In the genomic region with DNA sequence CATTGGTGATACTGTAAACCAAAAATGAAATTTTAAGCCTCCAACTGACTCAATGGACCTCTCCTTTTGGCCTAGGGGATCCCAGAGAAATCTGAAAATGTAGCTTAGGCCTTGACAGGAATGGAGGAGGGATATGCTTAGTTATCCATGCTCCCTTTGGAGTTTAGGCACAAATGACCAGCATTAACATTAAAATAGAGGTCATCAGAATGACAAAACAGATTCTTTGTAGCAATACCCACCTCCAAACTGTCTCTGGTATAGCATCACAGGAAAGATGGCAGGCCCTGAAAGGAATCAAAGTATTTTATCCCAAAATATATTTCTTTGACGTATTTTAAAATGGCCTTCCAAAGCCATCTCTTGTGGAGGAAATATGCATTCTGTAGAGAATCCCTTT, we compare ENCODE assay signal across 18 cellular contexts. TPM values are rescaled to one million over a fixed set of nuclear protein-coding genes. Genes with fewer than 3 reads are reported as not detected.
DNase-seq lines count a peak whose midpoint lies in the region; ATAC-seq and TF ChIP-seq lines count a peak whose summit lies in the region.
"Had no signal": no experiment of that assay in that cellular context is flagged by ENCODE, and none has a peak within 500 bp of the region (broad histone marks: within the 10 kb centered on the region; RNA-seq: fewer than 3 reads in every experiment).

No MANE protein-coding gene starts in this region.

- H3K18ac ChIP-seq in H9 (ENCODE audit: insufficient read length, low read depth, low read length) = no peak overlapping the region

- peaks cover 37 to 42% of the 10 kb centered on the region in 2 experiments for H3K4me1 Mint-ChIP-seq in H9
- H3K4me1 Mint-ChIP-seq: B cell had no signal

- no peak overlapping the region for H3K23ac ChIP-seq in H9 (ENCODE audit: insufficient read length, low read depth, low read length)

- no peak overlapping the region for H3K4me3 Mint-ChIP-seq in H9
- H3K4me3 Mint-ChIP-seq: B cell; CD4-positive, alpha-beta T cell had no signal

- TF ChIP-seq CTCF in H9 (conservative IDR thresholded peaks at IDR 0.05) (no peak), esophagus squamous epithelium (IDR thresholded peaks at IDR 0.05) (no peak)

- H2BK15ac ChIP-seq in H9 (ENCODE audit: low read depth, low read length) = no peak overlapping the region

- no peak overlapping the region for H2BK12ac ChIP-seq in H9 (ENCODE audit: insufficient read length, low read depth, low read length)

- H4K91ac ChIP-seq in H9 (ENCODE audit: insufficient read length, low read depth, low read length) = no peak overlapping the region

- H3K36me3 Mint-ChIP-seq in H9 (ENCODE audit: insufficient read depth in 1 of 3, low read depth in 3 of 3) = no peaks in the 10 kb centered on the region; a peak in 2 of 7 replicates

- intact Hi-C loops in esophagus squamous epithelium (cut with DNase I) = no loop called here

- no peak overlapping the region for H3K56ac ChIP-seq in H9 (ENCODE audit: insufficient read length, low read depth, low read length)

- H3K4me1 ChIP-seq in H9 (ENCODE audit: insufficient read depth, low read length) (peaks cover 5% of the 10 kb centered on the region; the same call in 1 of the 2 replicates), SJSA1 (replicated peaks) (peaks cover 15% of the 10 kb centered on the region), esophagus squamous epithelium (no peaks in the 10 kb centered on the region)

- no peak overlapping the region for H2AK5ac ChIP-seq in H9 (ENCODE audit: insufficient read length, low read length)

- H3K4me3 ChIP-seq in SJSA1 (no peak overlapping the region), esophagus squamous epithelium (no peak overlapping the region)
- H3K4me3 ChIP-seq: HAP-1 had no signal

- H3K9me3 ChIP-seq in H9 (ENCODE audit: control insufficient read depth, low read depth, low read length) = no peaks in the 10 kb centered on the region
- no peaks in the 10 kb centered on the region for H3K9me3 ChIP-seq in SJSA1 (replicated peaks)
- no peaks in the 10 kb centered on the region for H3K9me3 ChIP-seq in esophagus squamous epithelium
- H3K9me3 ChIP-seq: HAP-1 had no signal

- no CpG with 5 or more reads among the region's 1 CpG for WGBS in H9 (ENCODE audit: extremely low coverage, insufficient read length, low lambda C conversion rate)
- 100% methylated on average over 1 of the region's 1 CpG for WGBS in esophagus squamous epithelium, 2 donors

- H4K5ac ChIP-seq in H9 (ENCODE audit: insufficient read length, low read depth, low read length) = no peak overlapping the region

- no peak overlapping the region for H3K4me2 ChIP-seq in H9 (ENCODE audit: insufficient read depth, insufficient read length, low read length)
- H3K4me2 ChIP-seq: KMS-11 had no signal

- TF ChIP-seq POLR2A in esophagus squamous epithelium (IDR thresholded peaks at IDR 0.05) = no peak

- H3K27ac Mint-ChIP-seq in H9 = peak overlapping the region; percentile 31 to 86 (median 45); a peak in 5 of 7 replicates
- H3K27ac Mint-ChIP-seq: B cell; CD4-positive, alpha-beta T cell had no signal

- H3K36me3 ChIP-seq in SJSA1 (no peaks in the 10 kb centered on the region), esophagus squamous epithelium (no peaks in the 10 kb centered on the region)
- H3K36me3 ChIP-seq: HAP-1 had no signal

- H2BK5ac ChIP-seq in H9 (ENCODE audit: insufficient read length, low read length) = no peak overlapping the region

- H3K27ac ChIP-seq in H9 (ENCODE audit: insufficient read length, low read depth, low read length) (no peak overlapping the region), SJSA1 (peak overlapping the region; percentile 61), esophagus squamous epithelium (no peak overlapping the region)
- H3K27ac ChIP-seq: HL-60, KMS-11 had no signal

- H2BK20ac ChIP-seq in H9 (ENCODE audit: low read depth, low read length, poor library complexity, severe bottlenecking) = no peak overlapping the region

- H3T11ph ChIP-seq in H9 (ENCODE audit: low read length) = no peak overlapping the region

- H2AFZ ChIP-seq in H9 (ENCODE audit: low read length) = no peak overlapping the region

- no peaks in the 10 kb centered on the region for H4K20me1 ChIP-seq in H9 (ENCODE audit: control insufficient read depth, insufficient read depth, insufficient read length)

- H4K8ac ChIP-seq in H9 (replicated peaks; ENCODE audit: insufficient read length, low read depth, low read length) = no peak overlapping the region

- no peaks in the 10 kb centered on the region for H3K23me2 ChIP-seq in H9 (ENCODE audit: insufficient read length, low read depth, low read length, poor library complexity, severe bottlenecking)

- no peaks in the 10 kb centered on the region for H3K27me3 ChIP-seq in H9 (ENCODE audit: insufficient read depth, low read length)
- H3K27me3 ChIP-seq in SJSA1 (replicated peaks) = no peaks in the 10 kb centered on the region
- no peaks in the 10 kb centered on the region for H3K27me3 ChIP-seq in esophagus squamous epithelium

- no peaks in the 10 kb centered on the region for H3K27me3 Mint-ChIP-seq in H9 (ENCODE audit: low read depth)
- H3K27me3 Mint-ChIP-seq: B cell; CD4-positive, alpha-beta T cell had no signal

- H3K9ac ChIP-seq in H9 (ENCODE audit: extremely low read depth, insufficient read length, low read length) = no peak overlapping the region
- H3K9ac ChIP-seq: KMS-11 had no signal

- no peaks in the 10 kb centered on the region for H3K79me1 ChIP-seq in H9 (ENCODE audit: insufficient read depth, low read depth, low read length, poor library complexity, severe bottlenecking)

- no peaks in the 10 kb centered on the region; a peak in 1 of 5 replicates for H3K9me3 Mint-ChIP-seq in H9
- H3K9me3 Mint-ChIP-seq: CD4-positive, alpha-beta T cell had no signal

- DNase-seq in H9 (no peak), SJSA1 (ENCODE audit: low read depth in 1 of 2, low spot score in 2 of 2) (no peak), iPS DF 4.7 (ENCODE audit: extremely low read depth, low spot score) (peak; percentile 53), iPS-NIHi7 (ENCODE audit: extremely low spot score) (peak; percentile 20), esophagus squamous epithelium (lab: John Stamatoyannopoulos, UW) (no peak), UCSD-AML1 (lab: John Stamatoyannopoulos, UW; ENCODE audit: unreplicated experiment) (no peak), DMS114 treated with DMSO at 0.1 percent for 48 hours (lab: John Stamatoyannopoulos, UW; ENCODE audit: unreplicated experiment) (no peak)
- DNase-seq: C1 segment of cervical spinal cord; Calu3; CD4-positive, alpha-beta T cell; DMS153; DMS79 treated with DMSO at 0.1 percent for 48 hours; GDM1 had no signal

- no peak overlapping the region for H3K4ac ChIP-seq in H9 (ENCODE audit: low read depth, low read length)

- no peak for ATAC-seq in HG02678 (IDR thresholded peaks at IDR 0.05; ENCODE audit: unreplicated experiment)

- H3K79me2 ChIP-seq in H9 (ENCODE audit: insufficient read depth, low read length) = no peaks in the 10 kb centered on the region

- no peak overlapping the region for H2BK120ac ChIP-seq in H9 (ENCODE audit: low read depth, low read length, poor library complexity, severe bottlenecking)

- H3K14ac ChIP-seq in H9 (ENCODE audit: insufficient read depth, low read length) = no peak overlapping the region

RNA-seq across cellular contexts. Expression of gene LRRN3, which starts 39.1 kb away (rescaled TPM):
- total RNA-seq in H9 (2021) (0.77 and 1.0 TPM in 2 replicates), esophagus squamous epithelium (1 to 10 TPM in 1 of 4 donors, under 1 TPM in 1, not detected in 2; 0.23 to 1.7 TPM)
- total RNA-seq in SJSA1 (2014; rRNA removed; shearing (Covaris generic)) = 0.22 TPM in 1 of 2 replicates, not detected in the other
- total RNA-seq: Calu3 had no signal

Comparison
In these comparisons a context has a peak if more than half of its experiments do, and no peak if none do; other contexts are left out.
1. DNase-seq: peak in iPS DF 4.7 (single experiment) and iPS-NIHi7 (single experiment); none in H9 (single experiment), SJSA1 (0 of 2), esophagus squamous epithelium (single experiment), UCSD-AML1 (single experiment) and DMS114 treated with DMSO at 0.1 percent for 48 hours (single experiment).